ENCODE assay signal across 8 cellular contexts in the genomic region with DNA sequence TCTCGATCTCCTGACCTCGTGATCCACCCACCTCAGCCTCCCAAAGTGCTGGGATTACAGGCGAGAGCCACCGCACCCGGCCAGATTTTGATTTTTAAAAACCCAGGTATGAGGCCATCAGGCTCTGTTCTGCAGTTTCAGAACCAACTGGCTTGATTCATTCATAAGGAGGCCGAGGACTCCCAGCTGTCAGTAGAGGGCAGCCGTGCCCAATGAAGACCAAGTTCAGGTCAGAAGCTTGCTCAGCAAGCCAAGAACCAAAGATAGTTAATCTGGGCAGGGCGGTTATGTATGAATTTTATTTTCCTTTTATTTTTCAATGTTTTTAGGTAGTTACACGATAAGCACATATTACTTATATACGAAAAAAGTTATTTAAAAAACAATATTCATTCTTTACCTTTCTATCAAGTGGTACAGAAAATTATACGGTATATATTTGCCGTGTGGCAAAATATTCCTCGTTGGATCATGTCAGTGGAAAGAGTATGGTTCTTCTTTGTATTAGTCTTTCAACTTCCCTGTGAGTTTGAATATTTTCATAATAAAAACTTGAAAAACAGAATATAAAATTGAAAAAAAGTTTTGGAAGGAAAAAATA. TPM values are rescaled to one million over a fixed set of nuclear protein-coding genes. Genes with fewer than 3 reads are reported as not detected.
DNase-seq lines count a peak whose midpoint lies in the region; ATAC-seq, FAIRE-seq and TF ChIP-seq lines count a peak whose summit lies in the region.

No MANE protein-coding gene starts in this region.

- RAD21 ChIA-PET in GM12878 (lab: Charles Lee; ENCODE audit: unreplicated experiment): interaction anchor here (0.6 to 1.4 kb wide), 7 partner anchors 10 to 144 kb away, joined by 3 to 7 read pairs (median 4); no protein-coding TSS in a partner anchor

- peak; percentile 74 for FAIRE-seq in GM12878 (lab: Jason Lieb, UNC)

- no peaks in the 10 kb centered on the region for H3K27me3 ChIP-seq in KMS-11 (ENCODE audit: insufficient read depth, low read depth)
- no peaks in the 10 kb centered on the region for H3K27me3 ChIP-seq in GM12878 (replicated peaks in 1 of 2; ENCODE audit: control insufficient read depth in 2 of 2, insufficient read depth in 2 of 2, low read length in 1 of 2)

- H2AFZ ChIP-seq in KMS-11 (ENCODE audit: low read depth) (no peak overlapping the region), GM12878 (ENCODE audit: control insufficient read depth, low read depth, low read length) (no peak overlapping the region)

- H3K36me3 ChIP-seq in KMS-11 (ENCODE audit: insufficient read depth) (no peaks in the 10 kb centered on the region), GM12878 (ENCODE audit: control insufficient read depth in 2 of 2, insufficient read depth in 2 of 2, low read length in 1 of 2) (peaks cover 4 to 6% of the 10 kb centered on the region in 2 experiments; a peak in 3 of 4 replicates)

- TF ChIP-seq POLR2A in GM12878 (IDR thresholded peaks at IDR 0.05; ENCODE audit: low read depth, low read length): no peak

- H3K27ac ChIP-seq in KMS-11 (no peak overlapping the region), GM12878 (ENCODE audit: control insufficient read depth, insufficient read depth) (no peak overlapping the region)

- TF ChIP-seq CTCF in KMS-11 (conservative IDR thresholded peaks at IDR 0.05; ENCODE audit: low read depth, low read length) (peak; percentile 53), GM12878 (IDR thresholded peaks at IDR 0.05 in 2 of 3, conservative IDR thresholded peaks at IDR 0.05 in 1 of 3; ENCODE audit: control insufficient read depth in 2 of 3, extremely low read depth in 1 of 3, insufficient read depth in 1 of 3, low read depth in 3 of 3, low read length in 3 of 3) (peak; percentile 78 to 95 (median 78); a peak in 5 of 6 replicates)

- POLR2A ChIA-PET in GM12878 (lab: Charles Lee): no interaction called here

- H4K20me1 ChIP-seq in KMS-11 (ENCODE audit: insufficient read depth) (no peaks in the 10 kb centered on the region), GM12878 (ENCODE audit: control insufficient read depth, insufficient read depth) (no peaks in the 10 kb centered on the region)

- SMC1A ChIA-PET in GM12878 (lab: Charles Lee; ENCODE audit: uncharacterized antibody, unreplicated experiment): interaction anchor here (0.7 to 1.6 kb wide), 11 partner anchors 17 to 384 kb away, joined by 3 to 10 read pairs (median 3); no protein-coding TSS in a partner anchor

- intact Hi-C loops in GM12878 (cut with micrococcal nuclease; ENCODE audit: unreplicated experiment): loop anchor here (2.0 to 5.0 kb wide), 2 partner anchors 84 to 373 kb away; no protein-coding TSS in a partner anchor

- peak; percentile 91 for DNase-seq in Ammon's horn (ENCODE audit: low spot score)
- DNase-seq in T-helper 9 cell: peak; percentile 55
- DNase-seq in GM12878 (ENCODE audit: low read depth, low spot score): no peak
- peak; percentile 78 for DNase-seq in iPS-NIHi11 (ENCODE audit: low spot score)
- DNase-seq in stimulated activated CD4-positive, alpha-beta T cell treated with anti-CD3 and anti-CD28 coated beads, Interleukin-12 subunit alpha, Interleukin-12 subunit beta, amount 100 ng/mL, for 24 hours (ENCODE audit: low read depth in 2 of 2): peak; percentile 28 to 50
- DNase-seq in putamen (ENCODE audit: low spot score): no peak

- TF ChIP-seq RAD21 in GM12878 (IDR thresholded peaks at IDR 0.05; ENCODE audit: insufficient read depth, low read depth, low read length): peak; percentile 94

- H3K4me1 ChIP-seq in KMS-11 (ENCODE audit: low read depth, poor library complexity, severe bottlenecking) (no peaks in the 10 kb centered on the region), GM12878 (ENCODE audit: control insufficient read depth, insufficient read depth, low read length) (no peaks in the 10 kb centered on the region)

- H3K9me3 ChIP-seq in GM12878 (replicated peaks; ENCODE audit: control insufficient read depth, insufficient read depth, low read length): no peaks in the 10 kb centered on the region

- H3K4me2 ChIP-seq in KMS-11: no peak overlapping the region
- H3K4me2 ChIP-seq in GM12878 (ENCODE audit: control insufficient read depth, insufficient read depth): no peak overlapping the region

- H3K4me3 ChIP-seq in KMS-11 (IDR thresholded peaks at IDR 0.05; ENCODE audit: insufficient read depth, low read depth, low read length) (no peak overlapping the region), GM12878 (no peak overlapping the region)

- CTCF ChIA-PET in GM12878 (lab: Yijun Ruan, JAX): interaction anchor here (0.5 to 7.0 kb wide), 18 partner anchors 9 to 389 kb away, joined by 3 to 50 read pairs (median 4); no protein-coding TSS in a partner anchor

- no TSS peak for BruUV-seq in GM12878 (replicated peaks; lab: Mats Ljungman, UMichigan)

- ATAC-seq in GM18868 (IDR thresholded peaks at IDR 0.05; ENCODE audit: unreplicated experiment) (peak; percentile 53), GM12878 (peak; percentile 96)

- WGBS in GM12878 (ENCODE audit: insufficient coverage, insufficient replicate concordance, low lambda C conversion rate, missing lambda C conversion rate): 30% methylated on average over 13 of the region's 13 CpGs

- in situ Hi-C loops in GM12878 (cut with MboI): no loop called here

- H3K79me2 ChIP-seq in KMS-11 (ENCODE audit: insufficient read depth, low read depth): no peaks in the 10 kb centered on the region
- H3K79me2 ChIP-seq in GM12878 (ENCODE audit: control insufficient read depth, insufficient read depth, low read length): no peaks in the 10 kb centered on the region

- TF ChIP-seq EP300 in GM12878 (IDR thresholded peaks at IDR 0.05; ENCODE audit: borderline replicate concordance in 1 of 2, control insufficient read depth in 1 of 2, low read depth in 2 of 2, low read length in 2 of 2): no peak

- H3K9ac ChIP-seq in KMS-11: no peak overlapping the region
- H3K9ac ChIP-seq in GM12878 (ENCODE audit: control insufficient read depth, insufficient read depth, low read length): no peak overlapping the region

TF ChIP-seq in GM12878, 131 proteins besides CTCF, POLR2A, EP300 and RAD21 (continues in another document):
- TF ChIP-seq ZNF384 (IDR thresholded peaks at IDR 0.05; ENCODE audit: borderline replicate concordance, low read depth, low read length) (no peak), KLF5 (IDR thresholded peaks at IDR 0.05; ENCODE audit: partially characterized antibody) (no peak), POU2F2 (IDR thresholded peaks at IDR 0.05; ENCODE audit: borderline replicate concordance, low read depth, low read length) (no peak), RUNX3 (IDR thresholded peaks at IDR 0.05; ENCODE audit: low read length) (no peak), EED (IDR thresholded peaks at IDR 0.05; ENCODE audit: low read depth) (no peak), CBX5 (IDR thresholded peaks at IDR 0.05; ENCODE audit: low read depth) (no peak), SUZ12 (IDR thresholded peaks at IDR 0.05; ENCODE audit: unreplicated experiment) (no peak), SMC3 (IDR thresholded peaks at IDR 0.05; ENCODE audit: borderline replicate concordance, low read length) (peak; percentile 82)
- TF ChIP-seq, protein P1, sequence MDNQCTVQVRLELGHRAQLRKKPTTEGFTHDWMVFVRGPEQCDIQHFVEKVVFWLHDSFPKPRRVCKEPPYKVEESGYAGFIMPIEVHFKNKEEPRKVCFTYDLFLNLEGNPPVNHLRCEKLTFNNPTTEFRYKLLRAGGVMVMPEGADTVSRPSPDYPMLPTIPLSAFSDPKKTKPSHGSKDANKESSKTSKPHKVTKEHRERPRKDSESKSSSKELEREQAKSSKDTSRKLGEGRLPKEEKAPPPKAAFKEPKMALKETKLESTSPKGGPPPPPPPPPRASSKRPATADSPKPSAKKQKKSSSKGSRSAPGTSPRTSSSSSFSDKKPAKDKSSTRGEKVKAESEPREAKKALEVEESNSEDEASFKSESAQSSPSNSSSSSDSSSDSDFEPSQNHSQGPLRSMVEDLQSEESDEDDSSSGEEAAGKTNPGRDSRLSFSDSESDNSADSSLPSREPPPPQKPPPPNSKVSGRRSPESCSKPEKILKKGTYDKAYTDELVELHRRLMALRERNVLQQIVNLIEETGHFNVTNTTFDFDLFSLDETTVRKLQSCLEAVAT (IDR thresholded peaks at IDR 0.05): peak; percentile 70; the same call in 1 of the 2 replicates

RNA-seq across cellular contexts. Expression of a gene that starts 18.0 kb away (rescaled TPM):
- total RNA-seq in GM12878 (2013; cell fraction: nucleolus; rRNA removed): 148 and 157 TPM in 2 replicates
- total RNA-seq in GM12878 (2014; rRNA removed): 44.6 and 50.7 TPM in 2 replicates
- total RNA-seq in GM12878 (2014; rRNA removed; fragmentation: Illumina TruSeq; extraction: Trizol): 32.5 and 33.6 TPM in 2 replicates
- 76.4 and 82.3 TPM in 2 replicates for total RNA-seq in GM12878 (2021)
- polyA plus RNA-seq in GM12878 (2011; ENCODE audit: low read depth): 61.9 TPM
- polyA plus RNA-seq in GM12878 (2011; rRNA removed): 74.1 and 88.4 TPM in 2 replicates
- 118 and 136 TPM in 2 replicates for polyA plus RNA-seq in GM12878 (2011; cell fraction: cytosol; rRNA removed)
- polyA plus RNA-seq in GM12878 (2011; cell fraction: nucleus; rRNA removed): 129 and 130 TPM in 2 replicates
- 109 and 110 TPM in 2 replicates for polyA plus RNA-seq in GM12878 (2012)
- polyA plus RNA-seq in GM12878 (2014; fragmentation: Illumina TruSeq; extraction: Trizol): 32.3 and 38.1 TPM in 2 replicates
- polyA plus RNA-seq in GM12878 (2014; fragmentation: Nextera tagmentation; extraction: Ambion mirVana): 1 to 10 TPM; 3.1 to 7.7 TPM
- polyA plus RNA-seq in GM12878 (2014; rRNA removed): 74.7 and 90.4 TPM in 2 replicates
- polyA plus RNA-seq in GM12878 (2016; fragmentation: Nextera tagmentation; extraction: Ambion mirVana): 10 to 100 TPM; 75.2 to 85.9 TPM
- polyA minus RNA-seq in GM12878 (2011; rRNA and poly(A)+ RNA removed): 74.1 and 128 TPM in 2 replicates
- polyA minus RNA-seq in GM12878 (2011; cell fraction: cytosol; rRNA and poly(A)+ RNA removed): 60.1 and 60.4 TPM in 2 replicates
- polyA minus RNA-seq in GM12878 (2011; cell fraction: nucleus; rRNA and poly(A)+ RNA removed): 48.4 and 56.6 TPM in 2 replicates

RNA-seq across cellular contexts. Expression of a gene that starts 44.7 kb away (rescaled TPM):
- total RNA-seq in GM12878 (2013; cell fraction: nucleolus; rRNA removed): not detected in 2 replicates
- total RNA-seq in GM12878 (2014; rRNA removed) (not detected in 2 replicates), GM12878 (2014; rRNA removed; fragmentation: Illumina TruSeq; extraction: Trizol) (not detected in 2 replicates), GM12878 (2021) (not detected in 2 replicates)
- polyA plus RNA-seq in GM12878 (2011; ENCODE audit: low read depth): not detected
- polyA plus RNA-seq in GM12878 (2011; rRNA removed) (not detected in 2 replicates), GM12878 (2014; fragmentation: Illumina TruSeq; extraction: Trizol) (not detected in 2 replicates), GM12878 (2014; fragmentation: Nextera tagmentation; extraction: Ambion mirVana) (not detected), GM12878 (2014; rRNA removed) (not detected in 2 replicates), GM12878 (2016; fragmentation: Nextera tagmentation; extraction: Ambion mirVana) (not detected)
- not detected in 2 replicates for polyA plus RNA-seq in GM12878 (2011; cell fraction: cytosol; rRNA removed)
- not detected in 2 replicates for polyA plus RNA-seq in GM12878 (2011; cell fraction: nucleus; rRNA removed)
- not detected in 2 replicates for polyA plus RNA-seq in GM12878 (2012)
- polyA minus RNA-seq in GM12878 (2011; rRNA and poly(A)+ RNA removed): not detected in 2 replicates
- polyA minus RNA-seq in GM12878 (2011; cell fraction: cytosol; rRNA and poly(A)+ RNA removed): not detected in 2 replicates
- not detected in 2 replicates for polyA minus RNA-seq in GM12878 (2011; cell fraction: nucleus; rRNA and poly(A)+ RNA removed)

Comparison
In these comparisons a context has a peak if more than half of its experiments do, and no peak if none do; other contexts are left out.
1. DNase-seq: peak in Ammon's horn (single experiment), T-helper 9 cell (single experiment), iPS-NIHi11 (single experiment) and stimulated activated CD4-positive, alpha-beta T cell treated with anti-CD3 and anti-CD28 coated beads, Interleukin-12 subunit alpha, Interleukin-12 subunit beta, amount 100 ng/mL, for 24 hours (2 of 2); none in GM12878 (single experiment) and putamen (single experiment).